ENCODE assay signal across 28 cellular contexts in genomic region chr18:6650756-6651155, GRCh38.
"Had no signal": no experiment of that assay in that cellular context is flagged by ENCODE, and none has a peak within 500 bp of the region (broad histone marks: within the 10 kb centered on the region; RNA-seq: fewer than 3 reads in every experiment).

No MANE protein-coding gene starts in this region.

- H3K4me3 Mint-ChIP-seq: activated CD4-positive, alpha-beta memory T cell treated with anti-CD3 and anti-CD28 coated beads for 36 hours; activated CD4-positive, alpha-beta T cell treated with anti-CD3 and anti-CD28 coated beads, Interleukin-2, amount 10 ng/mL, durations not matched to agents 24 days and 14 days; activated naive CD4-positive, alpha-beta T cell treated with anti-CD3 and anti-CD28 coated beads, Interleukin-2, amount 50 U/mL, for 24 hours; activated naive CD8-positive, alpha-beta T cell treated with anti-CD3 and anti-CD28 coated beads, Interleukin-2, amount 50 U/mL, for 24 hours; immature natural killer cell; natural killer cell; stimulated activated memory B cell treated with anti-CD40 and anti-IgM and Interleukin-4, amounts not matched to agents 10 μg/mL and 1 μg/mL and 100 μg/mL, for 72 hours; stimulated activated naive CD8-positive, alpha-beta T cell treated with anti-CD3 and anti-CD28 coated beads, Interleukin-15, amount 100 ng/mL, for 72 hours; type B pancreatic cell had no signal

- H3K36me3 Mint-ChIP-seq: activated CD4-positive, alpha-beta memory T cell treated with anti-CD3 and anti-CD28 coated beads for 36 hours; activated naive CD4-positive, alpha-beta T cell treated with anti-CD3 and anti-CD28 coated beads, Interleukin-2, amount 50 U/mL, for 24 hours; immature natural killer cell; stimulated activated memory B cell treated with anti-CD40 and anti-IgM and Interleukin-4, amounts not matched to agents 10 μg/mL and 1 μg/mL and 100 μg/mL, for 72 hours; type B pancreatic cell had no signal

- H3K9me3 Mint-ChIP-seq: activated naive CD4-positive, alpha-beta T cell treated with anti-CD3 and anti-CD28 coated beads, Interleukin-2, amount 50 U/mL, for 24 hours had no signal

- H3K27ac Mint-ChIP-seq: activated CD4-positive, alpha-beta memory T cell treated with anti-CD3 and anti-CD28 coated beads for 36 hours; activated CD4-positive, alpha-beta T cell treated with anti-CD3 and anti-CD28 coated beads, Interleukin-2, amount 10 ng/mL, durations not matched to agents 24 days and 14 days; activated naive CD4-positive, alpha-beta T cell treated with anti-CD3 and anti-CD28 coated beads, Interleukin-2, amount 50 U/mL, for 24 hours; activated naive CD8-positive, alpha-beta T cell treated with anti-CD3 and anti-CD28 coated beads, Interleukin-2, amount 50 U/mL, for 24 hours; activated T-helper 2 cell treated with anti-CD3 and anti-CD28 coated beads, Interferon-gamma antibody, Interleukin-2, Interleukin-4, amounts not matched to agents 10 μg/mL and 5 μg/mL and 100 μg/mL, durations not matched to agents 14 hours and 24 hours and 36 hours; immature natural killer cell; natural killer cell; stimulated activated memory B cell treated with anti-CD40 and anti-IgM and Interleukin-4, amounts not matched to agents 10 μg/mL and 1 μg/mL and 100 μg/mL, for 72 hours; stimulated activated naive CD8-positive, alpha-beta T cell treated with anti-CD3 and anti-CD28 coated beads, Interleukin-15, amount 100 ng/mL, for 72 hours; type B pancreatic cell had no signal

- H3K9me3 ChIP-seq: right lobe of liver, vagina had no signal

- H3K4me1 Mint-ChIP-seq: activated CD4-positive, alpha-beta T cell treated with anti-CD3 and anti-CD28 coated beads, Interleukin-2, amount 10 ng/mL, durations not matched to agents 24 days and 14 days; activated naive CD4-positive, alpha-beta T cell treated with anti-CD3 and anti-CD28 coated beads, Interleukin-2, amount 50 U/mL, for 24 hours; activated naive CD8-positive, alpha-beta T cell treated with anti-CD3 and anti-CD28 coated beads, Interleukin-2, amount 50 U/mL, for 24 hours; immature natural killer cell; natural killer cell; stimulated activated memory B cell treated with anti-CD40 and anti-IgM and Interleukin-4, amounts not matched to agents 10 μg/mL and 1 μg/mL and 100 μg/mL, for 72 hours; stimulated activated naive CD8-positive, alpha-beta T cell treated with anti-CD3 and anti-CD28 coated beads, Interleukin-15, amount 100 ng/mL, for 72 hours had no signal

- H3K4me3 ChIP-seq: right lobe of liver, vagina had no signal

- H3K4me1 ChIP-seq: right lobe of liver, vagina had no signal

- H3K36me3 ChIP-seq: right lobe of liver, vagina, WERI-Rb-1 had no signal

- DNase-seq: activated CD4-positive, alpha-beta memory T cell treated with anti-CD3 and anti-CD28 coated beads for 36 hours; activated CD4-positive, alpha-beta T cell treated with anti-CD3 and anti-CD28 coated beads, Interleukin-2, amount 10 ng/mL, durations not matched to agents 24 days and 14 days; activated CD4-positive, CD25-positive, alpha-beta regulatory T cell treated with anti-CD3 and anti-CD28 coated beads, Interleukin-2, amount 50 U/mL, for 72 hours; activated naive CD8-positive, alpha-beta T cell treated with anti-CD3 and anti-CD28 coated beads, Interleukin-2, amount 50 U/mL, for 24 hours; activated T-cell treated with anti-CD3 and anti-CD28 coated beads, Interleukin-2, amount 50 U/mL, for 48 hours; amygdala; dermis blood vessel endothelial cell; effector CD4-positive, alpha-beta T cell; hypothalamus; immature natural killer cell; kidney; left colon; midbrain; natural killer cell; right lobe of liver; small intestine; stimulated activated CD4-positive, alpha-beta T cell treated with anti-CD3 and anti-CD28 coated beads, Interleukin-1b, Interleukin-23, amount 100 ng/mL, for 48 hours; stimulated activated CD4-positive, alpha-beta T cell treated with anti-CD3 and anti-CD28 coated beads, Interleukin-4, amount 100 ng/mL, for 4 hours; stimulated activated CD8-positive, alpha-beta memory T cell treated with anti-CD3 and anti-CD28 coated beads, Interleukin-4, amount 100 ng/mL, for 48 hours; stimulated activated naive CD8-positive, alpha-beta T cell treated with anti-CD3 and anti-CD28 coated beads, Interleukin-15, amount 100 ng/mL, for 72 hours; substantia nigra; T-helper 9 cell; WERI-Rb-1 had no signal

- H3K27me3 Mint-ChIP-seq: activated CD4-positive, alpha-beta memory T cell treated with anti-CD3 and anti-CD28 coated beads for 36 hours; activated CD4-positive, alpha-beta T cell treated with anti-CD3 and anti-CD28 coated beads, Interleukin-2, amount 10 ng/mL, durations not matched to agents 24 days and 14 days; activated naive CD8-positive, alpha-beta T cell treated with anti-CD3 and anti-CD28 coated beads, Interleukin-2, amount 50 U/mL, for 24 hours; stimulated activated memory B cell treated with anti-CD40 and anti-IgM and Interleukin-4, amounts not matched to agents 10 μg/mL and 1 μg/mL and 100 μg/mL, for 72 hours; stimulated activated naive CD8-positive, alpha-beta T cell treated with anti-CD3 and anti-CD28 coated beads, Interleukin-15, amount 100 ng/mL, for 72 hours; type B pancreatic cell had no signal

- H3K27me3 ChIP-seq: right lobe of liver, vagina had no signal

- H3K27ac ChIP-seq: right lobe of liver, vagina, WERI-Rb-1 had no signal
